Comparison of ENCODE assay signal across 1 cellular context in genomic region chr2:128306081-128306930, GRCh38.
A peak's percentile ranks its signal among the peaks of the same experiment; 100 is the strongest.
TF ChIP-seq lines count a peak whose summit lies in the region.

No MANE protein-coding gene starts in this region.

TF ChIP-seq in HepG2, 621 proteins besides CTCF, POLR2A, EP300 and RAD21 (continued from another document and continues in another):
- TF ChIP-seq ZNF766 (CRISPR knock-in tag; IDR thresholded peaks at IDR 0.05; ENCODE audit: borderline replicate concordance) = peak; percentile 73; the same call in 1 of the 2 replicates
- no peak for TF ChIP-seq ZNF354B (CRISPR knock-in tag; IDR thresholded peaks at IDR 0.05)
- TF ChIP-seq, protein P1, sequence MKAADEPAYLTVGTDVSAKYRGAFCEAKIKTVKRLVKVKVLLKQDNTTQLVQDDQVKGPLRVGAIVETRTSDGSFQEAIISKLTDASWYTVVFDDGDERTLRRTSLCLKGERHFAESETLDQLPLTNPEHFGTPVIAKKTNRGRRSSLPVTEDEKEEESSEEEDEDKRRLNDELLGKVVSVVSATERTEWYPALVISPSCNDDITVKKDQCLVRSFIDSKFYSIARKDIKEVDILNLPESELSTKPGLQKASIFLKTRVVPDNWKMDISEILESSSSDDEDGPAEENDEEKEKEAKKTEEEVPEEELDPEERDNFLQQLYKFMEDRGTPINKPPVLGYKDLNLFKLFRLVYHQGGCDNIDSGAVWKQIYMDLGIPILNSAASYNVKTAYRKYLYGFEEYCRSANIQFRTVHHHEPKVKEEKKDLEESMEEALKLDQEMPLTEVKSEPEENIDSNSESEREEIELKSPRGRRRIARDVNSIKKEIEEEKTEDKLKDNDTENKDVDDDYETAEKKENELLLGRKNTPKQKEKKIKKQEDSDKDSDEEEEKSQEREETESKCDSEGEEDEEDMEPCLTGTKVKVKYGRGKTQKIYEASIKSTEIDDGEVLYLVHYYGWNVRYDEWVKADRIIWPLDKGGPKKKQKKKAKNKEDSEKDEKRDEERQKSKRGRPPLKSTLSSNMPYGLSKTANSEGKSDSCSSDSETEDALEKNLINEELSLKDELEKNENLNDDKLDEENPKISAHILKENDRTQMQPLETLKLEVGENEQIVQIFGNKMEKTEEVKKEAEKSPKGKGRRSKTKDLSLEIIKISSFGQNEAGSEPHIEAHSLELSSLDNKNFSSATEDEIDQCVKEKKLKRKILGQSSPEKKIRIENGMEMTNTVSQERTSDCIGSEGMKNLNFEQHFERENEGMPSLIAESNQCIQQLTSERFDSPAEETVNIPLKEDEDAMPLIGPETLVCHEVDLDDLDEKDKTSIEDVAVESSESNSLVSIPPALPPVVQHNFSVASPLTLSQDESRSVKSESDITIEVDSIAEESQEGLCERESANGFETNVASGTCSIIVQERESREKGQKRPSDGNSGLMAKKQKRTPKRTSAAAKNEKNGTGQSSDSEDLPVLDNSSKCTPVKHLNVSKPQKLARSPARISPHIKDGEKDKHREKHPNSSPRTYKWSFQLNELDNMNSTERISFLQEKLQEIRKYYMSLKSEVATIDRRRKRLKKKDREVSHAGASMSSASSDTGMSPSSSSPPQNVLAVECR (CRISPR knock-in tag; IDR thresholded peaks at IDR 0.05; ENCODE audit: borderline replicate concordance) = peak; percentile 87
- 0 out of 2 replicates have a peak, but pooled peaks have one; percentile 42 for TF ChIP-seq REL (CRISPR knock-in tag; conservative IDR thresholded peaks at IDR 0.05)
- TF ChIP-seq MED1 (CRISPR knock-in tag; IDR thresholded peaks at IDR 0.05) = peak; percentile 87
- TF ChIP-seq, protein P2, sequence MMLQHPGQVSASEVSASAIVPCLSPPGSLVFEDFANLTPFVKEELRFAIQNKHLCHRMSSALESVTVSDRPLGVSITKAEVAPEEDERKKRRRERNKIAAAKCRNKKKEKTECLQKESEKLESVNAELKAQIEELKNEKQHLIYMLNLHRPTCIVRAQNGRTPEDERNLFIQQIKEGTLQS (CRISPR knock-in tag; IDR thresholded peaks at IDR 0.05) = peak; percentile 91
- TF ChIP-seq CC2D1A (CRISPR knock-in tag; IDR thresholded peaks at IDR 0.05) = no peak
- TF ChIP-seq ZSCAN22 (CRISPR knock-in tag; IDR thresholded peaks at IDR 0.05) = no peak
- no peak for TF ChIP-seq KIAA2018 (CRISPR knock-in tag; IDR thresholded peaks at IDR 0.05; ENCODE audit: borderline replicate concordance)
- TF ChIP-seq, protein P3, sequence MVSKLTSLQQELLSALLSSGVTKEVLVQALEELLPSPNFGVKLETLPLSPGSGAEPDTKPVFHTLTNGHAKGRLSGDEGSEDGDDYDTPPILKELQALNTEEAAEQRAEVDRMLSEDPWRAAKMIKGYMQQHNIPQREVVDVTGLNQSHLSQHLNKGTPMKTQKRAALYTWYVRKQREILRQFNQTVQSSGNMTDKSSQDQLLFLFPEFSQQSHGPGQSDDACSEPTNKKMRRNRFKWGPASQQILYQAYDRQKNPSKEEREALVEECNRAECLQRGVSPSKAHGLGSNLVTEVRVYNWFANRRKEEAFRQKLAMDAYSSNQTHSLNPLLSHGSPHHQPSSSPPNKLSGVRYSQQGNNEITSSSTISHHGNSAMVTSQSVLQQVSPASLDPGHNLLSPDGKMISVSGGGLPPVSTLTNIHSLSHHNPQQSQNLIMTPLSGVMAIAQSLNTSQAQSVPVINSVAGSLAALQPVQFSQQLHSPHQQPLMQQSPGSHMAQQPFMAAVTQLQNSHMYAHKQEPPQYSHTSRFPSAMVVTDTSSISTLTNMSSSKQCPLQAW (CRISPR knock-in tag; IDR thresholded peaks at IDR 0.05) = peak; percentile 95
- TF ChIP-seq ZNF839 (CRISPR knock-in tag; IDR thresholded peaks at IDR 0.05; ENCODE audit: borderline replicate concordance) = no peak; the same call in 1 of the 2 replicates
- peak; percentile 75; the same call in 1 of the 2 replicates for TF ChIP-seq ZNF580 (CRISPR knock-in tag; IDR thresholded peaks at IDR 0.05; ENCODE audit: borderline replicate concordance, low read depth)
- peak; percentile 79 for TF ChIP-seq CREM (IDR thresholded peaks at IDR 0.05)
- no peak for TF ChIP-seq CREM (CRISPR knock-in tag; IDR thresholded peaks at IDR 0.05)
- TF ChIP-seq THAP7 (CRISPR knock-in tag; IDR thresholded peaks at IDR 0.05) = no peak
- peak; percentile 76; the same call in 1 of the 2 replicates for TF ChIP-seq TBX2 (CRISPR knock-in tag; IDR thresholded peaks at IDR 0.05; ENCODE audit: borderline replicate concordance)
- TF ChIP-seq, protein P4, sequence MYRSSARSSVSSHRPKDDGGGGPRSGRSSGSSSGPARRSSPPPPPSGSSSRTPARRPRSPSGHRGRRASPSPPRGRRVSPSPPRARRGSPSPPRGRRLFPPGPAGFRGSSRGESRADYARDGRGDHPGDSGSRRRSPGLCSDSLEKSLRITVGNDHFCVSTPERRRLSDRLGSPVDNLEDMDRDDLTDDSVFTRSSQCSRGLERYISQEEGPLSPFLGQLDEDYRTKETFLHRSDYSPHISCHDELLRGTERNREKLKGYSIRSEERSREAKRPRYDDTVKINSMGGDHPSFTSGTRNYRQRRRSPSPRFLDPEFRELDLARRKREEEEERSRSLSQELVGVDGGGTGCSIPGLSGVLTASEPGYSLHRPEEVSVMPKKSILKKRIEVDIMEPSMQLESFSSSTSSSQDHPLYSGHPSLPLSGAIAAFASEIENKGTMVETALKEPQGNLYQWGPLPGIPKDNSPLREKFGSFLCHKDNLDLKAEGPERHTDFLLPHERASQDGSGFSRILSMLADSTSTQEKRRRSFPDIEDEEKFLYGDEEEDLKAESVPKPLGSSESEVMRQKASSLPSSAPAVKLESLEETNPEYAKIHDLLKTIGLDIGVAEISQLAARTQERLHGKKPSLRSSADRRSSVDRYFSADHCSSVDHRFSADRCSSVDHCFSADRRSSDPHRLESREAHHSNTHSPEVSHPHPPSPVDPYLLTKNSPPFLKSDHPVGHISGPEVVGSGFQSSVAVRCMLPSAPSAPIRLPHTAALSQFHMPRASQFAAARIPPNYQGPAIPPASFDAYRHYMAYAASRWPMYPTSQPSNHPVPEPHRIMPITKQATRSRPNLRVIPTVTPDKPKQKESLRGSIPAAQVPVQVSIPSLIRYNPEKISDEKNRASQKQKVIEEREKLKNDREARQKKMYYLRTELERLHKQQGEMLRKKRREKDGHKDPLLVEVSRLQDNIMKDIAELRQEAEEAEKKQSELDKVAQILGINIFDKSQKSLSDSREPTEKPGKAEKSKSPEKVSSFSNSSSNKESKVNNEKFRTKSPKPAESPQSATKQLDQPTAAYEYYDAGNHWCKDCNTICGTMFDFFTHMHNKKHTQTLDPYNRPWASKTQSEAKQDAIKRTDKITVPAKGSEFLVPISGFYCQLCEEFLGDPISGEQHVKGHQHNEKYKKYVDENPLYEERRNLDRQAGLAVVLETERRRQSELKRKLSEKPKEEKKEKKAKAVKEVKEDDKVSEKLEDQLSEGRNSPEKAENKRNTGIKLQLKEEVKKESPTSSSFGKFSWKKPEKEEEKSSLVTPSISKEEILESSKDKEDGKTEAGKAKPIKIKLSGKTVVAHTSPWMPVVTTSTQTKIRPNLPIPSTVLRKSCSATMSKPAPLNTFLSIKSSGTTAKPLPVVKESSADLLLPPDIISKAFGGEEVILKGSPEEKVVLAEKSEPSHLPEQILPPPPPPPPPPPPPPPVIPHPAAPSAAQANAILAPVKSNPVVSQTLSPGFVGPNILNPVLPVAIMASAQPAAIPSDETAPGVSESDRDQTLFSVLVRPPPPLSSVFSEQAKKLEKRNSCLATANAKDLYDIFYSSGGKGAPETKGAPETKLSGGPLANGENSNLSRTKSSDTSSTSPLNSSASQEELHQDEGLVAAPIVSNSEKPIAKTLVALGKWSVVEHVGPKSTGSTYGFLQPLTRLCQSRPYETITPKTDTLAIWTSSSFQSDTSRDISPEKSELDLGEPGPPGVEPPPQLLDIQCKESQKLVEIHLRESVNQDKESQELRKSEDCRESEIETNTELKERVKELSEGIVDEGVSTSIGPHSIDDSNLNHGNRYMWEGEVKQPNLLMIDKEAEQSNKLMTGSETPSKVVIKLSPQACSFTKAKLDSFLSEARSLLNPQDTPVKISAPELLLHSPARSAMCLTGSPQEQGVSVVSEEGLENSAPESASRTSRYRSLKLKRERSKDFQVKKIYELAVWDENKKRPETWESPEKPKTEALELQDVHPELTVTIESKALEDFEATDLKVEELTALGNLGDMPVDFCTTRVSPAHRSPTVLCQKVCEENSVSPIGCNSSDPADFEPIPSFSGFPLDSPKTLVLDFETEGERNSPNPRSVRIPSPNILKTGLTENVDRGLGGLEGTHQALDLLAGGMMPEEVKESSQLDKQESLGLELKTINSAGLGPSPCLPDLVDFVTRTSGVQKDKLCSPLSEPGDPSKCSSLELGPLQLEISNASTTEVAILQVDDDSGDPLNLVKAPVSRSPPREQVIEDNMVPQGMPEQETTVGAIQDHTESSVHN (CRISPR knock-in tag; IDR thresholded peaks at IDR 0.05) = no peak
- TF ChIP-seq PCBP1 (IDR thresholded peaks at IDR 0.05; ENCODE audit: borderline replicate concordance, low read depth, low read length) = 0 out of 2 replicates have a peak, but pooled peaks have one; percentile 32
- TF ChIP-seq, protein P5, sequence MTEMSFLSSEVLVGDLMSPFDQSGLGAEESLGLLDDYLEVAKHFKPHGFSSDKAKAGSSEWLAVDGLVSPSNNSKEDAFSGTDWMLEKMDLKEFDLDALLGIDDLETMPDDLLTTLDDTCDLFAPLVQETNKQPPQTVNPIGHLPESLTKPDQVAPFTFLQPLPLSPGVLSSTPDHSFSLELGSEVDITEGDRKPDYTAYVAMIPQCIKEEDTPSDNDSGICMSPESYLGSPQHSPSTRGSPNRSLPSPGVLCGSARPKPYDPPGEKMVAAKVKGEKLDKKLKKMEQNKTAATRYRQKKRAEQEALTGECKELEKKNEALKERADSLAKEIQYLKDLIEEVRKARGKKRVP (CRISPR knock-in tag; IDR thresholded peaks at IDR 0.05) = peak in 1 of 2 experiments; percentile 94; a peak in 2 of 4 replicates
- TF ChIP-seq TBL1XR1 (IDR thresholded peaks at IDR 0.05; ENCODE audit: borderline replicate concordance, low read length, partially characterized antibody) = peak; percentile 51
- TF ChIP-seq TEF (CRISPR knock-in tag; IDR thresholded peaks at IDR 0.05) = peak; percentile 41; the same call in 1 of the 2 replicates
- 0 out of 2 replicates have a peak, but pooled peaks have one; percentile 38 for TF ChIP-seq SP2 (CRISPR knock-in tag; IDR thresholded peaks at IDR 0.05)
- TF ChIP-seq MBD4 (IDR thresholded peaks at IDR 0.05; ENCODE audit: borderline replicate concordance, low read length) = no peak
- peak; percentile 70; the same call in 1 of the 2 replicates for TF ChIP-seq MAF1 (CRISPR knock-in tag; IDR thresholded peaks at IDR 0.05; ENCODE audit: borderline replicate concordance)
- TF ChIP-seq CCAR2 (optimal IDR thresholded peaks at IDR 0.05; ENCODE audit: low read depth, low read length) = no peak
